Comparison of ENCODE assay signal across 24 cellular contexts in genomic region chr21:45094412-45094811, GRCh38. TPM values are rescaled to one million over a fixed set of nuclear protein-coding genes. Genes with fewer than 3 reads are reported as not detected.
DNase-seq lines count a peak whose midpoint lies in the region; ATAC-seq lines count a peak whose summit lies in the region.
"Had no signal": no experiment of that assay in that cellular context is flagged by ENCODE, and none has a peak within 500 bp of the region (broad histone marks: within the 10 kb centered on the region; RNA-seq: fewer than 3 reads in every experiment).

No MANE protein-coding gene starts in this region.

- H3K79me2 ChIP-seq in trophoblast cell (ENCODE audit: control insufficient read depth, insufficient read depth, low read length, poor library complexity), result no peaks in the 10 kb centered on the region

- intact Hi-C loops in left ventricle myocardium superior (cut with micrococcal nuclease), result no loop called here

- H2BK12ac ChIP-seq in trophoblast cell (ENCODE audit: low read length), result no peak overlapping the region

- H2AFZ ChIP-seq in trophoblast cell (ENCODE audit: insufficient read depth, low read length, poor library complexity), result no peak overlapping the region
- H2AFZ ChIP-seq: GM23338 had no signal

- no peak for DNase-seq in SK-N-MC (ENCODE audit: low read depth, low spot score)
- DNase-seq in left ventricle myocardium superior, result peak; percentile 55
- DNase-seq in trophoblast cell, result no peak
- DNase-seq in NCI-H1105 treated with DMSO at 0.1 percent for 48 hours (lab: John Stamatoyannopoulos, UW), result no peak
- no peak for DNase-seq in ACHN
- DNase-seq: activated CD4-positive, alpha-beta T cell treated with anti-CD3 and anti-CD28 coated beads for 48 hours; activated effector memory CD4-positive, alpha-beta T cell treated with anti-CD3 and anti-CD28 coated beads, Interleukin-2, amount 50 U/mL, for 16 hours; activated naive CD8-positive, alpha-beta T cell treated with anti-CD3 and anti-CD28 coated beads for 36 hours; anterior cingulate cortex; Caco-2; DMS53; mucosa of descending colon; NCI-H146; NCI-H2107; nephron progenitor cell; Peyer's patch; SIG-M5; stimulated activated naive CD4-positive, alpha-beta T cell treated with Interleukin-2 at 50 U/mL for 16 hours; T1000 had no signal

- H3K18ac ChIP-seq in trophoblast cell (ENCODE audit: low read length), result no peak overlapping the region

- no peak overlapping the region; a peak in 1 of 22 replicates for H3K9ac ChIP-seq in BLaER1 treated with 17β-estradiol and CSF1 and Interleukin-3, amounts not matched to agents 10 nM and 100 nM
- no peak overlapping the region for H3K9ac ChIP-seq in SK-N-MC (ENCODE audit: insufficient read length)
- H3K9ac ChIP-seq in trophoblast cell (ENCODE audit: low read length), result no peak overlapping the region

- H3K27me3 ChIP-seq in BLaER1 treated with 17β-estradiol and CSF1 and Interleukin-3, amounts not matched to agents 10 nM and 100 nM, result peaks cover 0 to 59% (median 0%) of the 10 kb centered on the region in 11 experiments; a peak in 5 of 22 replicates
- H3K27me3 ChIP-seq in trophoblast cell (ENCODE audit: insufficient read depth, low read length), result no peaks in the 10 kb centered on the region
- H3K27me3 ChIP-seq: Peyer's patch, vagina had no signal

- H2BK5ac ChIP-seq in trophoblast cell (ENCODE audit: low read depth, low read length, poor library complexity), result no peak overlapping the region

- H4K20me1 ChIP-seq in BLaER1 treated with 17β-estradiol and CSF1 and Interleukin-3, amounts not matched to agents 10 nM and 100 nM, result peaks cover 0 to 100% (median 93%) of the 10 kb centered on the region in 11 experiments; a peak in 20 of 22 replicates

- peak overlapping the region in 1 of 11 experiments; percentile 6; a peak in 1 of 22 replicates for H3K27ac ChIP-seq in BLaER1 treated with 17β-estradiol and CSF1 and Interleukin-3, amounts not matched to agents 10 nM and 100 nM
- H3K27ac ChIP-seq in SK-N-MC, result peak overlapping the region; percentile 87
- no peak overlapping the region for H3K27ac ChIP-seq in trophoblast cell (ENCODE audit: low read depth, low read length)
- H3K27ac ChIP-seq: C4-2B, Peyer's patch, vagina had no signal

- no peak overlapping the region for H4K12ac ChIP-seq in trophoblast cell (ENCODE audit: low read depth, low read length)

- H2BK120ac ChIP-seq in trophoblast cell (ENCODE audit: insufficient read depth, low read length, poor library complexity), result no peak overlapping the region

- no peaks in the 10 kb centered on the region; a peak in 1 of 22 replicates for H3K9me3 ChIP-seq in BLaER1 treated with 17β-estradiol and CSF1 and Interleukin-3, amounts not matched to agents 10 nM and 100 nM (replicated peaks in 1 of 11)
- H3K9me3 ChIP-seq in SK-N-MC (ENCODE audit: low read depth, low read length), result no peaks in the 10 kb centered on the region
- H3K9me3 ChIP-seq in trophoblast cell (ENCODE audit: insufficient read depth, low read depth, low read length), result no peaks in the 10 kb centered on the region
- H3K9me3 ChIP-seq: Caco-2, mucosa of descending colon, Peyer's patch, vagina had no signal

- ATAC-seq in left ventricle myocardium superior (peak; percentile 54), GM18520 (IDR thresholded peaks at IDR 0.05; ENCODE audit: unreplicated experiment) (no peak)
- ATAC-seq: GM23338, mucosa of descending colon had no signal

- peaks cover 34 to 97% (median 80%) of the 10 kb centered on the region in 10 experiments for H3K4me1 ChIP-seq in BLaER1 treated with 17β-estradiol and CSF1 and Interleukin-3, amounts not matched to agents 10 nM and 100 nM
- peaks cover 18 to 21% of the 10 kb centered on the region in 2 experiments for H3K4me1 ChIP-seq in trophoblast cell (ENCODE audit: control insufficient read depth in 1 of 2, insufficient read depth in 2 of 2, low read length in 2 of 2)
- H3K4me1 ChIP-seq: Caco-2 had no signal

- no CpG with 5 or more reads among the region's 7 CpGs for WGBS in trophoblast cell (ENCODE audit: extremely low coverage, insufficient coverage, insufficient read length)

- H3K4me2 ChIP-seq in BLaER1 treated with 17β-estradiol and CSF1 and Interleukin-3, amounts not matched to agents 10 nM and 100 nM, result peak overlapping the region; percentile 13 to 86 (median 77); a peak in 20 of 22 replicates
- no peak overlapping the region for H3K4me2 ChIP-seq in trophoblast cell (ENCODE audit: low read length)
- H3K4me2 ChIP-seq: GM23338 had no signal

- H2AK5ac ChIP-seq in trophoblast cell (ENCODE audit: low read length), result no peak overlapping the region

- no peak overlapping the region for H3K4me3 ChIP-seq in BLaER1 treated with 17β-estradiol and CSF1 and Interleukin-3, amounts not matched to agents 10 nM and 100 nM
- H3K4me3 ChIP-seq in SK-N-MC (no peak overlapping the region), trophoblast cell (ENCODE audit: low read depth, low read length) (no peak overlapping the region)
- H3K4me3 ChIP-seq: GM23338, mucosa of descending colon, Peyer's patch, vagina had no signal

- H4K91ac ChIP-seq in trophoblast cell (ENCODE audit: low read depth, low read length), result no peak overlapping the region

- H3K14ac ChIP-seq in trophoblast cell (ENCODE audit: low read length), result no peak overlapping the region

- H3K4ac ChIP-seq in trophoblast cell (ENCODE audit: low read depth, low read length), result no peak overlapping the region

- in situ Hi-C loops in ACHN (cut with HindIII; ENCODE audit: low pct_ligation_motif_present, low pct_unique_long_range_greater_than_20kb, low sequenced_read_pairs), result no loop called here

- H3K79me1 ChIP-seq in trophoblast cell (ENCODE audit: low read length), result no peaks in the 10 kb centered on the region

- no peak overlapping the region for H4K8ac ChIP-seq in trophoblast cell (ENCODE audit: low read depth, low read length)

- H3K23ac ChIP-seq in trophoblast cell (ENCODE audit: low read length), result peak overlapping the region; percentile 86

- peaks cover 0 to 25% (median 0%) of the 10 kb centered on the region in 11 experiments; a peak in 6 of 22 replicates for H3K36me3 ChIP-seq in BLaER1 treated with 17β-estradiol and CSF1 and Interleukin-3, amounts not matched to agents 10 nM and 100 nM
- H3K36me3 ChIP-seq in SK-N-MC (ENCODE audit: insufficient read depth, low read length) (no peaks in the 10 kb centered on the region), trophoblast cell (ENCODE audit: control insufficient read depth in 1 of 2, insufficient read depth in 2 of 2, low read length in 2 of 2) (peaks cover 0 to 2% of the 10 kb centered on the region in 2 experiments)
- H3K36me3 ChIP-seq: Peyer's patch, vagina had no signal

RNA-seq across cellular contexts. Expression of gene ADARB1, which starts 20.0 kb away (rescaled TPM):
- total RNA-seq in left ventricle myocardium superior, result 13.6 TPM
- polyA plus RNA-seq in trophoblast cell (2013), result 12.9 and 14.2 TPM in 2 replicates
